Comparison of ENCODE assay signal across 17 cellular contexts in the genomic region with DNA sequence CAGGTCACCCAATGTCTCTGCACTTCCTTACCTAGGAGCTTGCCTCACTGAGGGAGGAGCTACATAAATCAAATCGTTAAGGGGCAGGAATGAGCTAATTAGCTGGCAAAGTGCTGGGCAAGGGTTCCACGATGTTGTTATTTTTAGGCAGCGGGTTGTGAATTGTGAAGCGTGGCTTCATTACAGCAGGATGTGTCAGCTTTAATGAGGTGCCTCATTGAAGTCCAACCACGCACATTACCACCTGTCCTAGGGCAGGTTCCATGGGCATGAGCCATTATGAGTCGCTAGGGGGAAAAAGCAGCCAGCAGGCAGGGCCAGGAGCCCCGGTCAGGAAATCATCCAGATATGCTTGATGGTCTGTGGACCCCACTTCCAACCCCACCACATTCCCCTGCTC.
DNase-seq lines count a peak whose midpoint lies in the region; ATAC-seq and TF ChIP-seq lines count a peak whose summit lies in the region.
"Had no signal": no experiment of that assay in that cellular context is flagged by ENCODE, and none has a peak within 500 bp of the region (broad histone marks: within the 10 kb centered on the region; RNA-seq: fewer than 3 reads in every experiment).

No MANE protein-coding gene starts in this region.

- no peak overlapping the region for H3K27ac ChIP-seq in suprapubic skin
- H3K27ac ChIP-seq: KMS-11 had no signal

- no peaks in the 10 kb centered on the region for H3K36me3 ChIP-seq in suprapubic skin

- no peak for TF ChIP-seq CTCF in suprapubic skin (IDR thresholded peaks at IDR 0.05)

- WGBS in suprapubic skin, result 54% methylated on average over 7 of the region's 7 CpGs

- DNase-seq in DMS153 (lab: John Stamatoyannopoulos, UW), result peak; percentile 13
- DNase-seq in DMS153 treated with DMSO at 0.1 percent for 48 hours (lab: John Stamatoyannopoulos, UW; ENCODE audit: unreplicated experiment), result no peak
- DNase-seq in NCI-H2029 treated with DMSO at 0.1 percent for 48 hours (lab: John Stamatoyannopoulos, UW), result peak; percentile 61
- DNase-seq in islet precursor cell, result no peak
- DNase-seq in suprapubic skin (ENCODE audit: low spot score in 2 of 2), result no peak
- no peak for DNase-seq in NCI-H1930 (lab: John Stamatoyannopoulos, UW)
- no peak for DNase-seq in T1000 (lab: John Stamatoyannopoulos, UW)
- DNase-seq: CD4-positive, alpha-beta memory T cell; MM.1S; NCI-H1092 treated with DMSO at 0.1 percent for 48 hours; NCI-H2171 treated with DMSO at 0.1 percent for 48 hours; NCI-H510A treated with DMSO at 0.1 percent for 48 hours; SHP77 had no signal

- no peaks in the 10 kb centered on the region for H3K9me3 ChIP-seq in suprapubic skin

- H3K4me1 ChIP-seq in suprapubic skin, result no peaks in the 10 kb centered on the region

- no peak for TF ChIP-seq EP300 in suprapubic skin (IDR thresholded peaks at IDR 0.05)

- no peak for TF ChIP-seq POLR2A in suprapubic skin (IDR thresholded peaks at IDR 0.05)

- ATAC-seq in esophagus mucosa, result peak; percentile 76
- ATAC-seq: HepG2, SK-N-SH treated with all-trans-retinoic acid at 6 μM for 48 hours had no signal

- H3K4me3 ChIP-seq in suprapubic skin, result no peak overlapping the region

- H3K27me3 ChIP-seq in suprapubic skin, result peaks cover 16% of the 10 kb centered on the region

Comparison
In these comparisons a context has a peak if more than half of its experiments do, and no peak if none do; other contexts are left out.
1. DNase-seq: peak in DMS153 (single experiment) and NCI-H2029 treated with DMSO at 0.1 percent for 48 hours (single experiment); none in DMS153 treated with DMSO at 0.1 percent for 48 hours (single experiment), islet precursor cell (single experiment), suprapubic skin (0 of 2), NCI-H1930 (0 of 2) and T1000 (single experiment).